Comparison of ENCODE assay signal across 22 cellular contexts in the genomic region with DNA sequence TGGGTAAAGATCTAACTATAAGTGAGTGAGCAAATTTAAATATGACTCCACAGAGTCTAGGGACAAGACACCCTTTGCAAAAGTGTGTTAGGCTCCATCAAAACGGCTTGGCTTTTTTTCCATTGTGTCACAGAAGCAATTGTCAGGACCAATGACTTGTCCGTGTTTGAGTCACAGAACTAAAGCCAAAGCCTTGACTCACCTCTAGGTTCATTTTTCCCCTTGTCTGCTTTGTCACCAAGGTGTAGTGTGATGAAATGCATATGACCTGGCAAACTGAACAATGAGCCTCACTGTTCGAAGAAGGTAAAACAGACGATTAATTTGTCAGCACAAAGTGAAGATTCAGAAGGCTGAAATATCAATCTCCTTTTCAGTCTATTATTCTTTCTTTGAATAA.
DNase-seq lines count a peak whose midpoint lies in the region; ATAC-seq and TF ChIP-seq lines count a peak whose summit lies in the region.
"Had no signal": no experiment of that assay in that cellular context is flagged by ENCODE, and none has a peak within 500 bp of the region (broad histone marks: within the 10 kb centered on the region; RNA-seq: fewer than 3 reads in every experiment).

No MANE protein-coding gene starts in this region.

- no peaks in the 10 kb centered on the region for H3K36me3 Mint-ChIP-seq in stimulated activated effector memory CD8-positive, alpha-beta T cell treated with anti-CD3 and anti-CD28 coated beads, Interleukin-12 subunit alpha, Interleukin-12 subunit beta, amount 100 ng/mL, for 72 hours
- H3K36me3 Mint-ChIP-seq: activated naive CD4-positive, alpha-beta T cell treated with anti-CD3 and anti-CD28 coated beads, Interleukin-2, amount 50 U/mL, for 72 hours; CD4-positive, alpha-beta memory T cell had no signal

- H3K9me3 Mint-ChIP-seq in stimulated activated effector memory CD8-positive, alpha-beta T cell treated with anti-CD3 and anti-CD28 coated beads, Interleukin-12 subunit alpha, Interleukin-12 subunit beta, amount 100 ng/mL, for 72 hours = no peaks in the 10 kb centered on the region
- H3K9me3 Mint-ChIP-seq: activated CD4-positive, alpha-beta T cell treated with anti-CD3 and anti-CD28 coated beads, Interleukin-2, amount 10 ng/mL, durations not matched to agents 24 days and 14 days; activated naive CD4-positive, alpha-beta T cell treated with anti-CD3 and anti-CD28 coated beads, Interleukin-2, amount 50 U/mL, for 72 hours; nephron had no signal

- CTCF ChIA-PET in Panc1 (lab: Charles Lee) = no interaction called here

- H3K27me3 ChIP-seq in Panc1 (ENCODE audit: control insufficient read depth, insufficient read depth, low read length) = no peaks in the 10 kb centered on the region
- H3K27me3 ChIP-seq: cardiac muscle cell, SJSA1, thyroid gland had no signal

- no peaks in the 10 kb centered on the region for H3K36me3 ChIP-seq in Panc1 (ENCODE audit: control insufficient read depth, insufficient read depth, low read length)
- H3K36me3 ChIP-seq: cardiac muscle cell, SJSA1, thyroid gland had no signal

- DNase-seq in activated CD4-positive, alpha-beta T cell treated with anti-CD3 and anti-CD28 coated beads for 48 hours = peak; percentile 5
- DNase-seq in activated CD4-positive, alpha-beta T cell treated with anti-CD3 and anti-CD28 coated beads, Interleukin-2, amount 50 U/mL, for 1 hour = no peak
- DNase-seq in Panc1 (ENCODE audit: low read depth, low spot score) = peak; percentile 39
- DNase-seq in epithelial cell of esophagus (ENCODE audit: low read depth) = peak; percentile 88
- DNase-seq in stimulated activated effector memory CD8-positive, alpha-beta T cell treated with anti-CD3 and anti-CD28 coated beads, Interleukin-12 subunit alpha, Interleukin-12 subunit beta, amount 100 ng/mL, for 72 hours (ENCODE audit: low spot score in 2 of 2) = no peak
- no peak for DNase-seq in NCI-H526 treated with DMSO at 0.1 percent for 48 hours (lab: John Stamatoyannopoulos, UW)
- DNase-seq in hippocampal formation (lab: John Stamatoyannopoulos, UW) = no peak
- DNase-seq in AML-193 (lab: John Stamatoyannopoulos, UW) = no peak
- DNase-seq: 8988T; activated CD4-positive, alpha-beta T cell treated with anti-CD3 and anti-CD28 coated beads, Interleukin-2, amount 10 ng/mL, durations not matched to agents 24 days and 14 days; CD4-positive, alpha-beta memory T cell; effector CD4-positive, alpha-beta T cell; kidney; mesendoderm; NCI-H2029; NCI-H510A treated with DMSO at 0.1 percent for 48 hours; T1000; thyroid gland had no signal

- TF ChIP-seq CTCF in Panc1 (IDR thresholded peaks at IDR 0.05) (no peak), epithelial cell of esophagus (IDR thresholded peaks at IDR 0.05; ENCODE audit: insufficient read depth, low read depth, low read length, missing control alignments) (no peak)

- H3K4me1 ChIP-seq in Panc1 (ENCODE audit: control insufficient read depth, insufficient read depth, low read length) = no peaks in the 10 kb centered on the region; the same call in 1 of the 2 replicates

- in situ Hi-C loops in Panc1 (cut with HindIII; ENCODE audit: low pct_unique_long_range_greater_than_20kb, low sequenced_read_pairs) = no loop called here

- BruUV-seq in Panc1 (replicated peaks; lab: Mats Ljungman, UMichigan) = no TSS peak

- POLR2A ChIA-PET in Panc1 (lab: Charles Lee) = no interaction called here

- H3K27ac ChIP-seq in Panc1 (ENCODE audit: low read length) = no peak overlapping the region
- H3K27ac ChIP-seq: cardiac muscle cell, SJSA1, thyroid gland had no signal

- intact Hi-C loops in Panc1 (cut with micrococcal nuclease; ENCODE audit: unreplicated experiment) = no loop called here

- H3K4me3 Mint-ChIP-seq in stimulated activated effector memory CD8-positive, alpha-beta T cell treated with anti-CD3 and anti-CD28 coated beads, Interleukin-12 subunit alpha, Interleukin-12 subunit beta, amount 100 ng/mL, for 72 hours = no peak overlapping the region
- H3K4me3 Mint-ChIP-seq: activated CD4-positive, alpha-beta T cell treated with anti-CD3 and anti-CD28 coated beads, Interleukin-2, amount 10 ng/mL, durations not matched to agents 24 days and 14 days; CD4-positive, alpha-beta memory T cell; nephron had no signal

- no peak overlapping the region for H3K27ac Mint-ChIP-seq in stimulated activated effector memory CD8-positive, alpha-beta T cell treated with anti-CD3 and anti-CD28 coated beads, Interleukin-12 subunit alpha, Interleukin-12 subunit beta, amount 100 ng/mL, for 72 hours
- H3K27ac Mint-ChIP-seq: activated CD4-positive, alpha-beta T cell treated with anti-CD3 and anti-CD28 coated beads, Interleukin-2, amount 10 ng/mL, durations not matched to agents 24 days and 14 days; activated naive CD4-positive, alpha-beta T cell treated with anti-CD3 and anti-CD28 coated beads, Interleukin-2, amount 50 U/mL, for 72 hours; CD4-positive, alpha-beta memory T cell; nephron had no signal

- H3K4me3 ChIP-seq in Panc1 (ENCODE audit: low read depth in 2 of 2, low read length in 2 of 2) (no peak overlapping the region), epithelial cell of esophagus (ENCODE audit: low read length) (no peak overlapping the region)
- H3K4me3 ChIP-seq: cardiac muscle cell, SJSA1, thyroid gland had no signal

- no peak for ATAC-seq in Panc1
- ATAC-seq in stimulated activated effector memory CD8-positive, alpha-beta T cell treated with anti-CD3 and anti-CD28 coated beads, Interleukin-12 subunit alpha, Interleukin-12 subunit beta, amount 100 ng/mL, for 72 hours = peak; percentile 50

- no peaks in the 10 kb centered on the region for H3K4me1 Mint-ChIP-seq in stimulated activated effector memory CD8-positive, alpha-beta T cell treated with anti-CD3 and anti-CD28 coated beads, Interleukin-12 subunit alpha, Interleukin-12 subunit beta, amount 100 ng/mL, for 72 hours
- H3K4me1 Mint-ChIP-seq: activated CD4-positive, alpha-beta T cell treated with anti-CD3 and anti-CD28 coated beads, Interleukin-2, amount 10 ng/mL, durations not matched to agents 24 days and 14 days; CD4-positive, alpha-beta memory T cell had no signal

- H3K9me3 ChIP-seq in Panc1 (ENCODE audit: control insufficient read depth, insufficient read depth, low read depth, low read length) = no peaks in the 10 kb centered on the region
- H3K9me3 ChIP-seq: SJSA1, thyroid gland had no signal

Comparison
In these comparisons a context has a peak if more than half of its experiments do, and no peak if none do; other contexts are left out.
1. DNase-seq: peak in activated CD4-positive, alpha-beta T cell treated with anti-CD3 and anti-CD28 coated beads for 48 hours (single experiment), Panc1 (single experiment) and epithelial cell of esophagus (single experiment); none in activated CD4-positive, alpha-beta T cell treated with anti-CD3 and anti-CD28 coated beads, Interleukin-2, amount 50 U/mL, for 1 hour (single experiment), stimulated activated effector memory CD8-positive, alpha-beta T cell treated with anti-CD3 and anti-CD28 coated beads, Interleukin-12 subunit alpha, Interleukin-12 subunit beta, amount 100 ng/mL, for 72 hours (0 of 2), NCI-H526 treated with DMSO at 0.1 percent for 48 hours (single experiment), hippocampal formation (0 of 2) and AML-193 (0 of 2).